Comparison of ENCODE assay signal across 8 cellular contexts in genomic region chr4:40909363-40909876, GRCh38.
DNase-seq lines count a peak whose midpoint lies in the region; ATAC-seq lines count a peak whose summit lies in the region.

No MANE protein-coding gene starts in this region.

- peak overlapping the region; percentile 69 to 74 for H3K4me3 Mint-ChIP-seq in activated T-cell treated with anti-CD3 and anti-CD28 coated beads, Interleukin-2, amount 50 U/mL, for 72 hours

- no peaks in the 10 kb centered on the region for H3K36me3 Mint-ChIP-seq in activated T-cell treated with anti-CD3 and anti-CD28 coated beads, Interleukin-2, amount 50 U/mL, for 72 hours (ENCODE audit: insufficient read depth in 2 of 2)

- peak overlapping the region; percentile 85 for H3K27ac Mint-ChIP-seq in activated T-cell treated with anti-CD3 and anti-CD28 coated beads, Interleukin-2, amount 50 U/mL, for 72 hours

- H3K9me3 Mint-ChIP-seq in activated T-cell treated with anti-CD3 and anti-CD28 coated beads, Interleukin-2, amount 50 U/mL, for 72 hours, result no peaks in the 10 kb centered on the region

- no peaks in the 10 kb centered on the region for H3K27me3 Mint-ChIP-seq in activated T-cell treated with anti-CD3 and anti-CD28 coated beads, Interleukin-2, amount 50 U/mL, for 72 hours (ENCODE audit: low read depth)

- DNase-seq in COLO829 (ENCODE audit: low spot score) (peak; percentile 88), MV-4-11 (lab: John Stamatoyannopoulos, UW) (peak; percentile 14), kidney tubule cell (ENCODE audit: low spot score) (peak; percentile 61), NCI-H774 (lab: John Stamatoyannopoulos, UW) (no peak), epidermal melanocyte (ENCODE audit: insufficient read length, low spot score) (no peak)
- peak; percentile 62 to 69 for DNase-seq in activated T-cell treated with anti-CD3 and anti-CD28 coated beads, Interleukin-2, amount 50 U/mL, for 72 hours

- peak; percentile 82 for ATAC-seq in activated T-cell treated with anti-CD3 and anti-CD28 coated beads, Interleukin-2, amount 50 U/mL, for 72 hours (replicated peaks in 1 of 2)
- no peak for ATAC-seq in GM21360 (IDR thresholded peaks at IDR 0.05; ENCODE audit: unreplicated experiment)
- no peak for ATAC-seq in GM21381 (IDR thresholded peaks at IDR 0.05; ENCODE audit: unreplicated experiment)

- H3K4me1 Mint-ChIP-seq in activated T-cell treated with anti-CD3 and anti-CD28 coated beads, Interleukin-2, amount 50 U/mL, for 72 hours (ENCODE audit: low read depth), result peaks cover 46% of the 10 kb centered on the region

Comparison
In these comparisons a context has a peak if more than half of its experiments do, and no peak if none do; other contexts are left out.
1. DNase-seq: peak in COLO829 (single experiment), MV-4-11 (single experiment), activated T-cell treated with anti-CD3 and anti-CD28 coated beads, Interleukin-2, amount 50 U/mL, for 72 hours (2 of 2) and kidney tubule cell (single experiment); none in NCI-H774 (single experiment) and epidermal melanocyte (single experiment).
2. ATAC-seq: peak in activated T-cell treated with anti-CD3 and anti-CD28 coated beads, Interleukin-2, amount 50 U/mL, for 72 hours (2 of 2); none in GM21360 (single experiment) and GM21381 (single experiment).